ENCODE assay signal across 6 cellular contexts in genomic region chr22:50199836-50200332, GRCh38. TPM values are rescaled to one million over a fixed set of nuclear protein-coding genes. Genes with fewer than 3 reads are reported as not detected.
A peak's percentile ranks its signal among the peaks of the same experiment; 100 is the strongest.
DNase-seq lines count a peak whose midpoint lies in the region; TF ChIP-seq lines count a peak whose summit lies in the region.

No MANE protein-coding gene starts in this region.

- H3K9me3 Mint-ChIP-seq in MCF 10A (ENCODE audit: unreplicated experiment) (no peaks in the 10 kb centered on the region), neural progenitor cell (peaks cover 4% of the 10 kb centered on the region)

- H3K27me3 ChIP-seq in HUES64 (ENCODE audit: insufficient read depth, low read length) (peaks cover 6% of the 10 kb centered on the region), neural progenitor cell (peaks cover 7% of the 10 kb centered on the region)

- H4K20me1 ChIP-seq in neural progenitor cell (ENCODE audit: low read depth), result peaks cover 38% of the 10 kb centered on the region

- no TSS peak for BruUV-seq in MCF 10A (replicated peaks; lab: Mats Ljungman, UMichigan)

- TF ChIP-seq CTCF in MCF 10A (IDR thresholded peaks at IDR 0.05; ENCODE audit: unreplicated experiment), result no peak
- TF ChIP-seq CTCF in neural progenitor cell (IDR thresholded peaks at IDR 0.05), result no peak

- H3K4me3 ChIP-seq in HUES64 (ENCODE audit: low read length) (peak overlapping the region; percentile 77), neural progenitor cell (peak overlapping the region; percentile 84)

- peaks cover 21% of the 10 kb centered on the region for H3F3A ChIP-seq in neural progenitor cell (ENCODE audit: low read depth)

- H3K79me2 ChIP-seq in neural progenitor cell (ENCODE audit: low read depth), result peaks cover 27% of the 10 kb centered on the region

- no peak overlapping the region for H3K27ac Mint-ChIP-seq in MCF 10A (ENCODE audit: low read depth, unreplicated experiment)
- H3K27ac Mint-ChIP-seq in neural progenitor cell, result no peak overlapping the region

- H3K36me3 Mint-ChIP-seq in MCF 10A (ENCODE audit: insufficient read depth, unreplicated experiment) (peaks cover 42% of the 10 kb centered on the region), neural progenitor cell (peaks cover 22% of the 10 kb centered on the region)

- CTCF ChIA-PET in MCF 10A (lab: Yijun Ruan, JAX), result interaction anchor here (0.7 to 1.5 kb wide), 2 partner anchors 9 to 53 kb away, joined by 3 to 6 read pairs; no protein-coding TSS in a partner anchor

- H3K36me3 ChIP-seq in HUES64 (ENCODE audit: insufficient read depth, low read length) (peaks cover 33% of the 10 kb centered on the region), neural progenitor cell (peaks cover 12% of the 10 kb centered on the region)

- H3K9me3 ChIP-seq in HUES64 (ENCODE audit: insufficient read depth, low read depth, low read length), result 0 out of 2 replicates have a peak, but pooled peaks cover 3% of the 10 kb centered on the region
- H3K9me3 ChIP-seq in neural progenitor cell (ENCODE audit: low read depth), result no peaks in the 10 kb centered on the region

- H3K4me3 Mint-ChIP-seq in MCF 10A (ENCODE audit: unreplicated experiment) (peak overlapping the region; percentile 64), neural progenitor cell (peak overlapping the region; percentile 82)

- DNase-seq in MCF 10A (ENCODE audit: unreplicated experiment) (no peak), neural progenitor cell (ENCODE audit: low spot score) (peak; percentile 61), NCI-H1105 (lab: John Stamatoyannopoulos, UW) (no peak), NCI-H1436 treated with DMSO at 0.1 percent for 48 hours (lab: John Stamatoyannopoulos, UW) (no peak), amniotic stem cell (lab: John Stamatoyannopoulos, UW) (no peak)

- peak overlapping the region; percentile 97 for H3K4me2 ChIP-seq in neural progenitor cell

- H2AFZ ChIP-seq in neural progenitor cell (replicated peaks), result peak overlapping the region; percentile 74

- H3K27ac ChIP-seq in HUES64 (ENCODE audit: low read depth, low read length), result 0 out of 2 replicates have a peak overlapping the region, but pooled peaks have one; percentile 25
- H3K27ac ChIP-seq in neural progenitor cell, result no peak overlapping the region

- H3K4me1 Mint-ChIP-seq in MCF 10A (ENCODE audit: insufficient read depth, unreplicated experiment) (no peaks in the 10 kb centered on the region), neural progenitor cell (peaks cover 16% of the 10 kb centered on the region)

- H3K27me3 Mint-ChIP-seq in MCF 10A (ENCODE audit: insufficient read depth, unreplicated experiment), result no peaks in the 10 kb centered on the region
- H3K27me3 Mint-ChIP-seq in neural progenitor cell (ENCODE audit: insufficient read depth, low read depth), result peaks cover 4% of the 10 kb centered on the region

- H3K4me1 ChIP-seq in HUES64 (ENCODE audit: insufficient read depth, low read length), result no peaks in the 10 kb centered on the region
- H3K4me1 ChIP-seq in neural progenitor cell, result peaks cover 10% of the 10 kb centered on the region

- peak overlapping the region; percentile 48 for H3K9ac ChIP-seq in HUES64 (ENCODE audit: low read depth, low read length)
- peak overlapping the region; percentile 45 for H3K9ac ChIP-seq in neural progenitor cell

- intact Hi-C loops in MCF 10A (cut with micrococcal nuclease), result no loop called here

- POLR2A ChIA-PET in MCF 10A (lab: Yijun Ruan, JAX), result interaction anchor here (0.7 to 0.8 kb wide), 2 partner anchors 8 to 13 kb away, joined by 3 to 4 read pairs; no protein-coding TSS in a partner anchor

- WGBS in HUES64, result 9% methylated on average over 23 of the region's 25 CpGs

RNA-seq across cellular contexts. Expression of gene SELENOO, which starts 0.9 kb away (rescaled TPM):
- polyA plus RNA-seq in HUES64 (2013, experiment 1 of 2), result 10.9 TPM
- 10.3 TPM for polyA plus RNA-seq in HUES64 (2013, experiment 2 of 2)
- total RNA-seq in MCF 10A (2022) (16.1 and 21.9 TPM in 2 replicates), neural progenitor cell (ENCODE audit: low replicate concordance) (7.6 and 20.8 TPM in 2 replicates)

RNA-seq across cellular contexts. Expression of gene TRABD, which starts 14.2 kb away (rescaled TPM):
- polyA plus RNA-seq in HUES64 (2013, experiment 1 of 2), result 32.5 TPM
- 33.3 TPM for polyA plus RNA-seq in HUES64 (2013, experiment 2 of 2)
- total RNA-seq in MCF 10A (2022) (60.6 and 63.8 TPM in 2 replicates), neural progenitor cell (ENCODE audit: low replicate concordance) (15.4 and 37.4 TPM in 2 replicates)

RNA-seq across cellular contexts. Expression of gene PANX2, which starts 29.4 kb away (rescaled TPM):
- 3.0 TPM for polyA plus RNA-seq in HUES64 (2013, experiment 1 of 2)
- 2.9 TPM for polyA plus RNA-seq in HUES64 (2013, experiment 2 of 2)
- total RNA-seq in MCF 10A (2022), result 0.77 and 2.7 TPM in 2 replicates
- 0.88 and 1.9 TPM in 2 replicates for total RNA-seq in neural progenitor cell (ENCODE audit: low replicate concordance)

RNA-seq across cellular contexts. Expression of gene TUBGCP6, which starts 44.9 kb away (rescaled TPM):
- polyA plus RNA-seq in HUES64 (2013, experiment 1 of 2), result 15.8 TPM
- polyA plus RNA-seq in HUES64 (2013, experiment 2 of 2), result 16.8 TPM
- total RNA-seq in MCF 10A (2022) (27.6 and 27.9 TPM in 2 replicates), neural progenitor cell (ENCODE audit: low replicate concordance) (16.9 and 44.6 TPM in 2 replicates)

RNA-seq across cellular contexts. Expression of gene HDAC10, which starts 51.2 kb away (rescaled TPM):
- polyA plus RNA-seq in HUES64 (2013, experiment 1 of 2), result 11.0 TPM
- 11.8 TPM for polyA plus RNA-seq in HUES64 (2013, experiment 2 of 2)
- 27.5 and 29.2 TPM in 2 replicates for total RNA-seq in MCF 10A (2022)
- total RNA-seq in neural progenitor cell (ENCODE audit: low replicate concordance), result 5.4 and 27.6 TPM in 2 replicates
